ENCODE assay signal across 21 cellular contexts in the genomic region with DNA sequence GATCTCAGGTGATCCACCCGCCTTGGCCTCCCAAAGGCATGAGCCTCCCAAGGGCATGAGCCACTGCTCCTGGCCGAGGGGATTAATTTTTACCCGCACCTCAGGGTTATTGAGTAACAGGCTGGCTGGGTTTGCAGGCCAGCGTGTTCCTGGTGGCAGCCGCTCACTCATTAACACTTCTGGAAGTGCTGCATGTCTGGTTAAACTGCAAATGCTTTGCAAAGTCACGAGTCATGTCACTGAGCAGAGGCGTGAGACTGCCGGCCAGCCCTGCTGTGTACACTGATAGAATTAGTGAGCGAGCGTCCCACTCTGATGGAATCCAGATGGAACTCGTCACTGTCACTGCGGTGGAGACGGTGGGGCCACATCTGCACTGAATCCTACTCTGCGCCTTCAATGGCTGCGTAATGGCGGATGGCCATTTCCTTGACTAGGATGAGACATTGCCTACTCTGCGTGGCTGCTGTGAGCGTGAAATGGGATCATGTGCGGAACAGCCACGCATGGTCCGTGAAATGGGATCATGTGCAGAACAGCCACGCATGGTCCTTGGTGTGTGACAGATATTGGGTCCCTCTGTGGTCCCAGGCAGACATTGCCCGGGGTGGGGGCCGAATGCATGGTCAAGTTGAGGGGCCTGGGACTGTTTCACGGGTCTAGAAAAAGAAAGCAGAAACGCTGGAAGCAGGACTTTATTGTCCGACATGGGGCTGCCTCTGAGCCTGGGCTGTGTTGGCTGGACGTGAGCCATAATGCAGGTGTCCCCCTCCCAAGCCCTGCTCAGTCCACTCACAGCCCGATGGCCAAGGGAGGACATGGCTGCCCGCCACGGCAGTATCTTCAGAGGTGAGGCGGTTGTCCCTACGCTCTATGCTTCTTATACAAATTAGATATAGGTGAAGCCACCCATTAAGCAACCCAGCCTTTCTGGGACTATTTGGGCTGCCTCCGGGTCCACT. TPM values are rescaled to one million over a fixed set of nuclear protein-coding genes. Genes with fewer than 3 reads are reported as not detected.
DNase-seq lines count a peak whose midpoint lies in the region; ATAC-seq, FAIRE-seq and TF ChIP-seq lines count a peak whose summit lies in the region.
"Had no signal": no experiment of that assay in that cellular context is flagged by ENCODE, and none has a peak within 500 bp of the region (broad histone marks: within the 10 kb centered on the region; RNA-seq: fewer than 3 reads in every experiment).

No MANE protein-coding gene starts in this region.

- H3K4me1 Mint-ChIP-seq in T-helper 2 cell treated with Interferon-gamma antibody and Interleukin-4, amounts not matched to agents 5 μg/mL and 100 μg/mL, for 36 hours (ENCODE audit: low read depth): peaks cover 18% of the 10 kb centered on the region

- POLR2A ChIA-PET in A673 (lab: Charles Lee; ENCODE audit: low non-redundant PET): no interaction called here

- H3K27me3 ChIP-seq in A673 (replicated peaks; ENCODE audit: insufficient read depth, low read depth, low read length, poor library complexity) (no peaks in the 10 kb centered on the region), right atrium auricular region (no peaks in the 10 kb centered on the region)

- CTCF ChIA-PET in A673 (lab: Charles Lee): interaction anchor here (1.3 kb wide), 1 partner anchor 10 kb away, joined by 4 read pairs; no protein-coding TSS in a partner anchor

- H3K9me3 Mint-ChIP-seq in T-helper 2 cell treated with Interferon-gamma antibody and Interleukin-4, amounts not matched to agents 5 μg/mL and 100 μg/mL, for 36 hours: no peaks in the 10 kb centered on the region
- H3K9me3 Mint-ChIP-seq: CD4-positive, CD25-positive, alpha-beta regulatory T cell had no signal

- no peaks in the 10 kb centered on the region for H3K36me3 Mint-ChIP-seq in T-helper 2 cell treated with Interferon-gamma antibody and Interleukin-4, amounts not matched to agents 5 μg/mL and 100 μg/mL, for 36 hours (ENCODE audit: low read depth)
- H3K36me3 Mint-ChIP-seq: CD4-positive, CD25-positive, alpha-beta regulatory T cell; naive B cell had no signal

- no peak overlapping the region for H3K27ac Mint-ChIP-seq in T-helper 2 cell treated with Interferon-gamma antibody and Interleukin-4, amounts not matched to agents 5 μg/mL and 100 μg/mL, for 36 hours
- H3K27ac Mint-ChIP-seq: naive B cell had no signal

- DNase-seq in A673 (ENCODE audit: low spot score) (peak; percentile 26), RCC 7860 (ENCODE audit: low spot score) (peak; percentile 53), right atrium auricular region (ENCODE audit: low spot score) (no peak), mucosa of descending colon (no peak), NCI-H748 treated with DMSO at 0.1 percent for 48 hours (lab: John Stamatoyannopoulos, UW) (no peak)
- DNase-seq in T-helper 2 cell treated with Interferon-gamma antibody and Interleukin-4, amounts not matched to agents 5 μg/mL and 100 μg/mL, for 36 hours (ENCODE audit: low spot score): no peak
- DNase-seq: caudate nucleus; CD4-positive, CD25-positive, alpha-beta regulatory T cell; effector CD4-positive, alpha-beta T cell; left colon; naive B cell; NCI-H510A treated with DMSO at 0.1 percent for 48 hours; SIG-M5; stimulated activated naive CD4-positive, alpha-beta T cell treated with Interleukin-2 at 50 U/mL for 16 hours; T-helper 2 cell had no signal

- no peak overlapping the region for H3K27ac ChIP-seq in A673 (ENCODE audit: low read depth, low read length, poor library complexity, severe bottlenecking)
- H3K27ac ChIP-seq in right atrium auricular region: peak overlapping the region; percentile 60 to 69
- H3K27ac ChIP-seq: prostate gland had no signal

- no TSS peak for BruUV-seq in A673 (replicated peaks; lab: Mats Ljungman, UMichigan)

- ATAC-seq in mucosa of descending colon: peak; percentile 14
- ATAC-seq in HG03025 (IDR thresholded peaks at IDR 0.05; ENCODE audit: low FRiP score, unreplicated experiment): no peak
- ATAC-seq in GM18867 (IDR thresholded peaks at IDR 0.05; ENCODE audit: unreplicated experiment): no peak

- H3K4me1 ChIP-seq in A673 (ENCODE audit: insufficient read depth, low read length, poor library complexity, severe bottlenecking) (no peaks in the 10 kb centered on the region), right atrium auricular region (peaks cover 0 to 24% of the 10 kb centered on the region in 2 donors), mucosa of descending colon (ENCODE audit: low read depth) (no peaks in the 10 kb centered on the region)
- H3K4me1 ChIP-seq: prostate gland had no signal

- no peaks in the 10 kb centered on the region for H3K9me3 ChIP-seq in A673 (ENCODE audit: low read depth, low read length, poor library complexity, severe bottlenecking)
- no peaks in the 10 kb centered on the region for H3K9me3 ChIP-seq in right atrium auricular region
- H3K9me3 ChIP-seq in mucosa of descending colon: no peaks in the 10 kb centered on the region
- H3K9me3 ChIP-seq: prostate gland had no signal

- intact Hi-C loops in A673 (cut with micrococcal nuclease; ENCODE audit: unreplicated experiment): no loop called here
- intact Hi-C loops in mucosa of descending colon (cut with DNase I, micrococcal nuclease): no loop called here

- peak; percentile 85 for FAIRE-seq in RCC 7860 (lab: Jason Lieb, UNC)

- H3K36me3 ChIP-seq in A673 (ENCODE audit: insufficient read depth, low read length, poor library complexity, severe bottlenecking) (no peaks in the 10 kb centered on the region), right atrium auricular region (no peaks in the 10 kb centered on the region), mucosa of descending colon (ENCODE audit: low read depth) (no peaks in the 10 kb centered on the region)
- H3K36me3 ChIP-seq: prostate gland had no signal

- TF ChIP-seq CTCF in A673 (conservative IDR thresholded peaks at IDR 0.05; ENCODE audit: low read depth, low read length) (no peak), right atrium auricular region (IDR thresholded peaks at IDR 0.05) (no peak), mucosa of descending colon (IDR thresholded peaks at IDR 0.05) (no peak)

- H3K4me3 Mint-ChIP-seq in T-helper 2 cell treated with Interferon-gamma antibody and Interleukin-4, amounts not matched to agents 5 μg/mL and 100 μg/mL, for 36 hours: no peak overlapping the region
- H3K4me3 Mint-ChIP-seq: naive B cell had no signal

- H3K27me3 Mint-ChIP-seq in T-helper 2 cell treated with Interferon-gamma antibody and Interleukin-4, amounts not matched to agents 5 μg/mL and 100 μg/mL, for 36 hours (ENCODE audit: low read depth): peaks cover 17% of the 10 kb centered on the region

- no peak overlapping the region for H3K4me3 ChIP-seq in A673 (ENCODE audit: low read depth, low read length, poor library complexity, severe bottlenecking)
- H3K4me3 ChIP-seq in right atrium auricular region: no peak overlapping the region
- H3K4me3 ChIP-seq in mucosa of descending colon: no peak overlapping the region
- H3K4me3 ChIP-seq: prostate gland had no signal

RNA-seq across cellular contexts. Expression of gene SLC5A10, which starts 0.7 kb away (rescaled TPM):
- total RNA-seq in A673 (2021) (not detected in 2 replicates), right atrium auricular region (under 1 TPM in 1 of 2 donors, not detected in 1; 0.16 TPM), mucosa of descending colon (under 1 TPM in 1 of 3 donors, not detected in 2; 0.12 TPM)
- total RNA-seq: activated CD8-positive, alpha-beta memory T cell treated with anti-CD3 and anti-CD28 coated beads for 36 hours; CD4-positive, CD25-positive, alpha-beta regulatory T cell; HT1080; prostate gland; urinary bladder had no signal

RNA-seq across cellular contexts. Expression of gene FAM83G, which starts 53.3 kb away (rescaled TPM):
- total RNA-seq in A673 (2021) (9.6 and 12.4 TPM in 2 replicates), right atrium auricular region (10 to 100 TPM; 14.0 to 50.9 TPM), mucosa of descending colon (10 to 100 TPM; 18.9 to 40.4 (median 29.1) TPM)

Comparison
In these comparisons a context has a peak if more than half of its experiments do, and no peak if none do; other contexts are left out.
1. DNase-seq: peak in A673 (single experiment) and RCC 7860 (single experiment); none in right atrium auricular region (single experiment), mucosa of descending colon (0 of 3), T-helper 2 cell treated with Interferon-gamma antibody and Interleukin-4, amounts not matched to agents 5 μg/mL and 100 μg/mL, for 36 hours (single experiment) and NCI-H748 treated with DMSO at 0.1 percent for 48 hours (single experiment).